Comparison of ENCODE assay signal across 25 cellular contexts in genomic region chr16:86225905-86226371, GRCh38.
DNase-seq lines count a peak whose midpoint lies in the region; ATAC-seq, FAIRE-seq and TF ChIP-seq lines count a peak whose summit lies in the region.
"Had no signal": no experiment of that assay in that cellular context is flagged by ENCODE, and none has a peak within 500 bp of the region (broad histone marks: within the 10 kb centered on the region; RNA-seq: fewer than 3 reads in every experiment).

No MANE protein-coding gene starts in this region.

- 57 to 85% (median 72%) methylated on average over 2 of the region's 2 CpGs for WGBS in small intestine, 3 donors

- H3K4me1 ChIP-seq in RWPE2 (ENCODE audit: insufficient read depth, poor library complexity, severe bottlenecking) (peaks cover 9% of the 10 kb centered on the region), small intestine (ENCODE audit: control insufficient read depth in 2 of 2, insufficient read depth in 1 of 2, low read depth in 1 of 2, low read length in 1 of 2) (no peaks in the 10 kb centered on the region)

- H3K9me3 ChIP-seq in RWPE2 (ENCODE audit: severe bottlenecking): no peaks in the 10 kb centered on the region
- H3K9me3 ChIP-seq in small intestine (ENCODE audit: control insufficient read depth, low read depth): no peaks in the 10 kb centered on the region
- H3K9me3 ChIP-seq: SJCRH30 had no signal

- H3K36me3 ChIP-seq in RWPE2 (ENCODE audit: low read depth): no peaks in the 10 kb centered on the region
- H3K36me3 ChIP-seq in small intestine (ENCODE audit: control insufficient read depth in 2 of 2, insufficient read depth in 2 of 2, low read length in 2 of 2): no peaks in the 10 kb centered on the region
- H3K36me3 ChIP-seq: SJCRH30 had no signal

- H3K27ac ChIP-seq in RWPE2 (ENCODE audit: poor library complexity, severe bottlenecking) (no peak overlapping the region), small intestine (ENCODE audit: low read depth in 1 of 2, low read length in 1 of 2) (no peak overlapping the region)
- H3K27ac ChIP-seq: HL-60, SJCRH30 had no signal

- no peak for TF ChIP-seq CTCF in RWPE2 (IDR thresholded peaks at IDR 0.05; ENCODE audit: poor library complexity, severe bottlenecking)

- intact Hi-C loops in sciatic nerve (cut with DNase I): no loop called here

- H3K27me3 ChIP-seq in RWPE2 (ENCODE audit: insufficient read depth, poor library complexity, severe bottlenecking) (peaks cover 65% of the 10 kb centered on the region), small intestine (ENCODE audit: control insufficient read depth in 2 of 2, insufficient read depth in 2 of 2, low read length in 2 of 2) (no peaks in the 10 kb centered on the region)
- H3K27me3 ChIP-seq: SJCRH30 had no signal

- DNase-seq in ELR (ENCODE audit: low read depth): peak; percentile 10
- DNase-seq in RWPE2 (ENCODE audit: low spot score): peak; percentile 29
- DNase-seq in iris pigment epithelial cell (ENCODE audit: low read depth): peak; percentile 5
- peak; percentile 28 for DNase-seq in sciatic nerve (ENCODE audit: low spot score)
- DNase-seq in activated naive CD4-positive, alpha-beta T cell treated with anti-CD3 and anti-CD28 coated beads, Interleukin-2, amount 50 U/mL, for 16 hours: no peak
- no peak for DNase-seq in small intestine
- DNase-seq in KG1 (lab: John Stamatoyannopoulos, UW): no peak
- DNase-seq: CD4-positive, alpha-beta T cell; COR-L47; DMS79; H7; KBM-7; NCI-H1092 treated with DMSO at 0.1 percent for 48 hours; NCI-H1436 treated with DMSO at 0.1 percent for 48 hours; NCI-H2029; NCI-H345; NCI-H524; NCI-H774; NK-92 treated with Interleukin-12 subunit alpha and Interleukin-12 subunit beta, amount 100 ng/mL, for 24 hours; SJCRH30 had no signal

- ATAC-seq in RWPE2 (ENCODE audit: low read depth): peak; percentile 62
- ATAC-seq in sciatic nerve: no peak
- no peak for ATAC-seq in HG03139 (IDR thresholded peaks at IDR 0.05; ENCODE audit: unreplicated experiment)
- ATAC-seq: GM12878, HepG2, Panc1 had no signal

- FAIRE-seq in small intestine (lab: Jason Lieb, UNC): no peak
- FAIRE-seq: GM12878, HepG2 had no signal

- H3K4me3 ChIP-seq in RWPE2 (ENCODE audit: severe bottlenecking): no peak overlapping the region
- no peak overlapping the region for H3K4me3 ChIP-seq in small intestine (ENCODE audit: low read depth in 1 of 2, low read length in 2 of 2)
- H3K4me3 ChIP-seq: GM12878, SJCRH30 had no signal

Comparison
In these comparisons a context has a peak if more than half of its experiments do, and no peak if none do; other contexts are left out.
1. DNase-seq: peak in ELR (single experiment), RWPE2 (single experiment), iris pigment epithelial cell (single experiment) and sciatic nerve (single experiment); none in activated naive CD4-positive, alpha-beta T cell treated with anti-CD3 and anti-CD28 coated beads, Interleukin-2, amount 50 U/mL, for 16 hours (single experiment), small intestine (single experiment) and KG1 (single experiment).